ENCODE assay signal across 18 cellular contexts in genomic region chr3:14246414-14246813, GRCh38.
"Had no signal": no experiment of that assay in that cellular context is flagged by ENCODE, and none has a peak within 500 bp of the region (broad histone marks: within the 10 kb centered on the region; RNA-seq: fewer than 3 reads in every experiment).

No MANE protein-coding gene starts in this region.

- ATAC-seq: lower lobe of right lung; psoas muscle; sciatic nerve; stimulated activated naive B cell treated with anti-CD40 and anti-IgM and Interleukin-4, amounts not matched to agents 10 μg/mL and 1 μg/mL and 100 μg/mL, for 72 hours; stimulated activated naive CD8-positive, alpha-beta T cell treated with anti-CD3 and anti-CD28 coated beads, Interleukin-15, amount 100 ng/mL, for 72 hours had no signal

- H3K4me3 ChIP-seq: colonic mucosa, heart left ventricle, left ventricle myocardium inferior, lower lobe of right lung, psoas muscle, testis, transverse colon had no signal

- FAIRE-seq: endothelial cell of umbilical vein, frontal cortex, keratinocyte had no signal

- H3K4me1 ChIP-seq: colonic mucosa, left ventricle myocardium inferior, lower lobe of right lung, psoas muscle, transverse colon had no signal

- H3K36me3 ChIP-seq: colonic mucosa, heart left ventricle, left ventricle myocardium inferior, lower lobe of right lung, transverse colon had no signal

- H3K9me3 ChIP-seq: colonic mucosa, heart left ventricle, lower lobe of right lung, psoas muscle, testis, transverse colon had no signal

- H3K27ac ChIP-seq: colonic mucosa, heart left ventricle, left ventricle myocardium inferior, lower lobe of right lung, psoas muscle, testis, transverse colon had no signal

- H3K27me3 ChIP-seq: colonic mucosa, testis, transverse colon had no signal

- DNase-seq: cerebellar nuclear complex; colonic mucosa; dermis blood vessel endothelial cell; heart left ventricle; left ventricle myocardium inferior; lower lobe of right lung; naive B cell; psoas muscle; stimulated activated CD4-positive, alpha-beta T cell treated with anti-CD3 and anti-CD28 coated beads, Interleukin-2, amount 100 ng/mL, for 24 hours; stimulated activated CD4-positive, alpha-beta T cell treated with anti-CD3 and anti-CD28 coated beads, Interleukin-4, amount 100 ng/mL, for 4 hours; stimulated activated naive B cell treated with anti-CD40 and anti-IgM and Interleukin-4, amounts not matched to agents 10 μg/mL and 1 μg/mL and 100 μg/mL, for 72 hours; stimulated activated naive CD8-positive, alpha-beta T cell treated with anti-CD3 and anti-CD28 coated beads, Interleukin-15, amount 100 ng/mL, for 72 hours; testis; transverse colon had no signal
